Comparison of ENCODE assay signal across 10 cellular contexts in the genomic region with DNA sequence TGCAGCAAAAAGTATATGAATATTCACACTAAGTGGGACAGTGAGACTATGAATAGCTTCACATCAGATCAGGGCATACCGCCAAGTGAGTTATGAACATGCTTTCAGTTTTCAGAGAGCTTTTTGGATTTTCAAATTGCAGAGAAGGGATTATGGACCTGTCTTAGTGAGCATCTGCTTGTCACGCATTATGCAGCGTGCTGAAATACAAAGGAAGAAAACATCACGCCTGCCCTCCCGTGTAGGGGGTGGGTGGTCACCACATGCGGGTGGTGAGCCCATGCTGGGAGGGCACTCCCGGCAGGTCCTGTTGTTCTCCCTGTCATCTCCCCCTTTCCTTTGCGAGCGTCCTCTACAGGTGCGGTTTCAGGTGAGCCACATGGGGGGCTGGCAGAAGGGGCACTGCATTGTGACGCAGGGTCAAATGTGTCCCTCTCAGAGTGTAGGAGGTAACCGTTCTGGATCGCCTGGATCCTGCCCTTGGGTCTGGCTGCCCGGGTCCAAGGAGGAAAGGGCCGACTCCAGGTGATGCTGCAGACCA. TPM values are rescaled to one million over a fixed set of nuclear protein-coding genes. Genes with fewer than 3 reads are reported as not detected.
DNase-seq lines count a peak whose midpoint lies in the region; ATAC-seq and TF ChIP-seq lines count a peak whose summit lies in the region.
"Had no signal": no experiment of that assay in that cellular context is flagged by ENCODE, and none has a peak within 500 bp of the region (broad histone marks: within the 10 kb centered on the region; RNA-seq: fewer than 3 reads in every experiment).

No MANE protein-coding gene starts in this region.

- peak; percentile 25 for ATAC-seq in CD4-positive, alpha-beta T cell (ENCODE audit: poor library complexity)
- ATAC-seq in GM19395 (IDR thresholded peaks at IDR 0.05; ENCODE audit: unreplicated experiment) (peak; percentile 18), HG03175 (IDR thresholded peaks at IDR 0.05; ENCODE audit: unreplicated experiment) (peak; percentile 10), HG03196 (IDR thresholded peaks at IDR 0.05; ENCODE audit: unreplicated experiment) (no peak)

- no peaks in the 10 kb centered on the region for H3K27me3 ChIP-seq in CD4-positive, alpha-beta T cell (ENCODE audit: control insufficient read depth, insufficient read depth, low read length)

- no peaks in the 10 kb centered on the region for H3K9me3 Mint-ChIP-seq in CD4-positive, alpha-beta T cell
- no peaks in the 10 kb centered on the region for H3K9me3 Mint-ChIP-seq in endothelial cell (ENCODE audit: unreplicated experiment)
- H3K9me3 Mint-ChIP-seq: naive B cell had no signal

- H3K9me3 ChIP-seq in CD4-positive, alpha-beta T cell (ENCODE audit: control insufficient read depth, low read length): no peaks in the 10 kb centered on the region
- H3K9me3 ChIP-seq: thoracic aorta had no signal

- H3K27ac Mint-ChIP-seq in CD4-positive, alpha-beta T cell: peak overlapping the region; percentile 50
- no peak overlapping the region for H3K27ac Mint-ChIP-seq in endothelial cell (ENCODE audit: unreplicated experiment)

- H3K27me3 Mint-ChIP-seq in CD4-positive, alpha-beta T cell: no peaks in the 10 kb centered on the region
- H3K27me3 Mint-ChIP-seq in endothelial cell (ENCODE audit: unreplicated experiment): peaks cover under 1% of the 10 kb centered on the region
- H3K27me3 Mint-ChIP-seq: naive B cell had no signal

- intact Hi-C loops in CD4-positive, alpha-beta T cell (cut with DNase I, micrococcal nuclease): loop anchor here in 1 of 2 experiments (5.0 kb wide), 1 partner anchor 43 kb away; the partner anchor contains the start of gene TRAF3

- H3K4me3 ChIP-seq in choroid plexus epithelial cell (ENCODE audit: low read depth, low read length): no peak overlapping the region
- H3K4me3 ChIP-seq: thoracic aorta had no signal

- TF ChIP-seq CTCF in CD4-positive, alpha-beta T cell (IDR thresholded peaks at IDR 0.05): no peak
- TF ChIP-seq CTCF in choroid plexus epithelial cell (conservative IDR thresholded peaks at IDR 0.05; ENCODE audit: low read depth, low read length) (no peak), endothelial cell (IDR thresholded peaks at IDR 0.05; ENCODE audit: unreplicated experiment) (no peak)

- CTCF ChIA-PET in CD4-positive, alpha-beta T cell (lab: Charles Lee): no interaction called here

- H3K4me1 Mint-ChIP-seq in CD4-positive, alpha-beta T cell (ENCODE audit: low read depth): peaks cover 90% of the 10 kb centered on the region
- no peaks in the 10 kb centered on the region for H3K4me1 Mint-ChIP-seq in endothelial cell (ENCODE audit: unreplicated experiment)

- peak overlapping the region; percentile 26 for H3K4me3 Mint-ChIP-seq in CD4-positive, alpha-beta T cell
- H3K4me3 Mint-ChIP-seq in endothelial cell (ENCODE audit: unreplicated experiment): no peak overlapping the region

- DNase-seq in CD4-positive, alpha-beta T cell: no peak
- DNase-seq in choroid plexus epithelial cell (ENCODE audit: low read depth) (peak; percentile 53), endothelial cell (ENCODE audit: low spot score) (no peak), NCI-H345 (lab: John Stamatoyannopoulos, UW) (no peak)
- no peak for DNase-seq in stimulated activated CD4-positive, alpha-beta T cell treated with anti-CD3 and anti-CD28 coated beads, Interleukin-15, amount 100 ng/mL, for 24 hours
- DNase-seq: naive B cell had no signal

- POLR2A ChIA-PET in CD4-positive, alpha-beta T cell (lab: Charles Lee): no interaction called here

- H3K36me3 Mint-ChIP-seq in CD4-positive, alpha-beta T cell (ENCODE audit: low read depth): peaks cover 32% of the 10 kb centered on the region
- H3K36me3 Mint-ChIP-seq in endothelial cell (ENCODE audit: low read depth, unreplicated experiment): no peaks in the 10 kb centered on the region

- no peak overlapping the region for H3K27ac ChIP-seq in CD4-positive, alpha-beta T cell (ENCODE audit: low read depth, low read length)
- H3K27ac ChIP-seq: thoracic aorta had no signal

RNA-seq across cellular contexts. Expression of gene TRAF3, which starts 42.6 kb away (rescaled TPM):
- total RNA-seq in CD4-positive, alpha-beta T cell: 10 to 100 TPM; 27.1 to 32.4 TPM
- 9.7 TPM for total RNA-seq in endothelial cell (ENCODE audit: unreplicated experiment)
